In the genomic region with DNA sequence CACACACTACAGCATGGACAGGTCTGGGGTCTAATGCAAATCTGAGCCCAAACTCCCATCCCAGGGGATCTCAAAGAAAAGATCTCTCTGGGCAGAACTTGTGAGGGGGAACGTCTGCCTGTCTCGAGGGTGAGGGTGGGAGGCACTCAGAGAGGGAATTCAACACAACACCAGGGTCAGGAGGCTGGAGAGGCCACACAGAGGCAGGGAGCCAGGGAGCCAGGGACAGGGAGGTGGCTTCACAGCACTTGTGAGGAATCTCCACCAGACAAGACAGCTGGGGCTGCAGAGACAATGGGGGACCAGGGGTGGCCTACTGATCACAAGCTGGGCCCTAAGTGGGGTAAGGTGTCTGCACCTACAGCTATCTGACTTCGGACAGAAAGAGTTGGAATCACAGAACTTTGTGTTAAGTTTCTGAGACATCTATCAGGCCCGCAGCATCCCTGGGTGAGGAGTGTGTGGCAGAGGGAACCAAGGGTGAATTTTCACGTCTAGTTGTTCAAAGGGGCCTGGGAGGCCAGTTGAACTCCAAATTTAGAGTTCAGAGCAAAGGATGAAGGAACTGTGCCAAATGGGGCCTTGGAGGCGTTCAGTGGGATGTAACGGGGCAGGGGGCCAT, we compare ENCODE assay signal across 9 cellular contexts. TPM values are rescaled to one million over a fixed set of nuclear protein-coding genes. Genes with fewer than 3 reads are reported as not detected.
DNase-seq lines count a peak whose midpoint lies in the region; ATAC-seq and TF ChIP-seq lines count a peak whose summit lies in the region.
"Had no signal": no experiment of that assay in that cellular context is flagged by ENCODE, and none has a peak within 500 bp of the region (broad histone marks: within the 10 kb centered on the region; RNA-seq: fewer than 3 reads in every experiment).

No MANE protein-coding gene starts in this region.

- H3K4me1 ChIP-seq in SJSA1 (replicated peaks) (peaks cover 19% of the 10 kb centered on the region), psoas muscle (peaks cover 18% of the 10 kb centered on the region)

- TF ChIP-seq CTCF in GM12865 (IDR thresholded peaks at IDR 0.05; ENCODE audit: insufficient read depth, low read depth, low read length, missing control alignments) (no peak), fibroblast of pulmonary artery (IDR thresholded peaks at IDR 0.05; ENCODE audit: low read length, missing control alignments) (no peak), psoas muscle (IDR thresholded peaks at IDR 0.05) (no peak)

- peak overlapping the region; percentile 95 for H3K4me3 ChIP-seq in GM12865 (ENCODE audit: low read depth, low read length)
- peak overlapping the region; percentile 89 for H3K4me3 ChIP-seq in SJSA1
- peak overlapping the region; percentile 89 for H3K4me3 ChIP-seq in fibroblast of pulmonary artery (replicated peaks; ENCODE audit: low read depth, low read length)
- peak overlapping the region; percentile 70 for H3K4me3 ChIP-seq in psoas muscle

- H3K36me3 ChIP-seq in SJSA1: peaks cover 52% of the 10 kb centered on the region
- peaks cover 3 to 34% of the 10 kb centered on the region in 2 donors for H3K36me3 ChIP-seq in psoas muscle (ENCODE audit: insufficient read depth in 1 of 2, low read depth in 1 of 2)

- no peak for DNase-seq in GM12865 (ENCODE audit: low read depth)
- DNase-seq in SJSA1 (ENCODE audit: low read depth in 1 of 2, low spot score in 2 of 2): peak in 1 of 2 experiments; percentile 43
- no peak for DNase-seq in fibroblast of pulmonary artery (ENCODE audit: low read depth)
- peak in 1 of 2 donors; percentile 34 for DNase-seq in psoas muscle
- no peak for DNase-seq in DMS53 (lab: John Stamatoyannopoulos, UW)
- no peak for DNase-seq in stimulated activated CD4-positive, alpha-beta T cell treated with anti-CD3 and anti-CD28 coated beads, Interleukin-4, amount 100 ng/mL, for 24 hours
- no peak for DNase-seq in activated gamma-delta T cell (lab: John Stamatoyannopoulos, UW)

- WGBS in psoas muscle, 3 donors: 14 to 16% (median 14%) methylated on average over 7 of the region's 7 CpGs

- intact Hi-C loops in psoas muscle (cut with DNase I): loop anchor here in 1 of 2 donors (2.0 to 10.0 kb wide), 2 partner anchors 31 to 177 kb away; no protein-coding TSS in a partner anchor

- H3K27me3 ChIP-seq in SJSA1 (replicated peaks) (no peaks in the 10 kb centered on the region), psoas muscle (ENCODE audit: insufficient read depth in 3 of 3, low read length in 2 of 3) (no peaks in the 10 kb centered on the region)

- H3K9me3 ChIP-seq in SJSA1 (replicated peaks) (no peaks in the 10 kb centered on the region), psoas muscle (no peaks in the 10 kb centered on the region)

- ATAC-seq in psoas muscle (no peak), HG03135 (IDR thresholded peaks at IDR 0.05; ENCODE audit: unreplicated experiment) (no peak)

- no peak overlapping the region for H3K27ac ChIP-seq in SJSA1
- H3K27ac ChIP-seq in psoas muscle: peak overlapping the region; percentile 82

RNA-seq across cellular contexts. Expression of a gene that starts 12.7 kb away (rescaled TPM):
- total RNA-seq in SJSA1 (2014; rRNA removed; shearing (Covaris generic)): 76.3 and 82.0 TPM in 2 replicates
- 10 to 100 TPM; 37.3 to 66.2 (median 54.3) TPM for total RNA-seq in psoas muscle
- 10 to 100 TPM; 34.6 to 72.9 (median 46.7) TPM for polyA plus RNA-seq in psoas muscle

RNA-seq across cellular contexts. Expression of a gene that starts 18.2 kb away (rescaled TPM):
- 11.6 and 13.5 TPM in 2 replicates for total RNA-seq in SJSA1 (2014; rRNA removed; shearing (Covaris generic))
- 10 to 100 TPM; 16.6 to 39.1 (median 25.8) TPM for total RNA-seq in psoas muscle
- 10 to 100 TPM; 16.6 to 22.9 (median 20.7) TPM for polyA plus RNA-seq in psoas muscle

RNA-seq across cellular contexts. Expression of a gene that starts 32.8 kb away (rescaled TPM):
- total RNA-seq in SJSA1 (2014; rRNA removed; shearing (Covaris generic)): not detected in 2 replicates
- total RNA-seq in psoas muscle: 1 to 10 TPM in 2 of 4 donors, under 1 TPM in 2; 0.47 to 2.0 (median 1.0) TPM
- under 1 TPM; 0.21 to 0.47 (median 0.34) TPM for polyA plus RNA-seq in psoas muscle

RNA-seq across cellular contexts. Expression of a gene that starts 47.8 kb away (rescaled TPM):
- not detected in 2 replicates for total RNA-seq in SJSA1 (2014; rRNA removed; shearing (Covaris generic))
- not detected for total RNA-seq in psoas muscle
- polyA plus RNA-seq in psoas muscle: not detected
- total RNA-seq: activated CD8-positive, alpha-beta memory T cell treated with anti-CD3 and anti-CD28 coated beads for 36 hours had no signal

RNA-seq across cellular contexts. Expression of a gene that starts 51.9 kb away (rescaled TPM):
- 10.9 and 27.5 TPM in 2 replicates for total RNA-seq in SJSA1 (2014; rRNA removed; shearing (Covaris generic))
- total RNA-seq in psoas muscle: 10 to 100 TPM; 18.9 to 42.8 (median 27.8) TPM
- polyA plus RNA-seq in psoas muscle: 10 to 100 TPM; 15.9 to 22.1 (median 18.2) TPM
